Comparison of ENCODE assay signal across 1 cellular context in the genomic region with DNA sequence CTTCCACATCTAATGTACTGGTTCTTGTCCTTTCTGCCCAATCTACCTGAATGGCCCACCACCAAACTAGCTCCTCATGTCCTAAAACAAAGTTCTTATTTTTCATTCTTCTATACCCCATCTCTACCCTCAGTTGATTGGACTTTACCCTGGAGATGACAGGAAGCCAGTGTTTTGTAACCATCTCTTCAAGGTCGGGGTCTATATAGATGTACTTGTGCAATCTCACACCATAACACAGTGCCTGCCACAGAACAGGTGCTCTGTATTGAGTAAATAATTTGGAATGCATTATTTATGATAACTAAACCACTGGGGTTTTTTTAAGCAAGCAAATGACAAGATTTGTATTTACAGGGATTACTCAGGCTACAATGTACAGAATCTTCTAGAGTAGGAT.
A peak's percentile ranks its signal among the peaks of the same experiment; 100 is the strongest.
TF ChIP-seq lines count a peak whose summit lies in the region.

No MANE protein-coding gene starts in this region.

TF ChIP-seq in HepG2, 621 proteins besides CTCF, POLR2A, EP300 and RAD21 (continued from another document and continues in another):
- TF ChIP-seq HMG20A (CRISPR knock-in tag; IDR thresholded peaks at IDR 0.05; ENCODE audit: borderline replicate concordance) (peak; percentile 94), SRSF1 (optimal IDR thresholded peaks at IDR 0.05; ENCODE audit: low read depth, low read length) (no peak), EHMT2 (IDR thresholded peaks at IDR 0.05; ENCODE audit: borderline replicate concordance, low read depth, low read length) (no peak), HNRNPL (IDR thresholded peaks at IDR 0.05; ENCODE audit: low read depth, low read length) (no peak), FOXA3 (CRISPR knock-in tag; IDR thresholded peaks at IDR 0.05) (peak; percentile 66; the same call in 1 of the 2 replicates), ZNF225 (CRISPR knock-in tag; IDR thresholded peaks at IDR 0.05) (no peak), GABPB1 (CRISPR knock-in tag; IDR thresholded peaks at IDR 0.05) (0 out of 2 replicates have a peak, but pooled peaks have one; percentile 27), MAFG (CRISPR knock-in tag; IDR thresholded peaks at IDR 0.05) (no peak), NFATC3 (CRISPR knock-in tag; IDR thresholded peaks at IDR 0.05) (no peak), SP1 (IDR thresholded peaks at IDR 0.05) (no peak), SP1 (CRISPR knock-in tag; IDR thresholded peaks at IDR 0.05) (no peak), IRF2 (CRISPR knock-in tag; IDR thresholded peaks at IDR 0.05) (0 out of 2 replicates have a peak, but pooled peaks have one; percentile 34), HOXD1 (CRISPR knock-in tag; IDR thresholded peaks at IDR 0.05) (no peak), ZNF563 (CRISPR knock-in tag; IDR thresholded peaks at IDR 0.05) (no peak), MAFK (conservative IDR thresholded peaks at IDR 0.05 in 1 of 2, IDR thresholded peaks at IDR 0.05 in 1 of 2; ENCODE audit: low read length in 2 of 2) (no peak), ISL2 (CRISPR knock-in tag; IDR thresholded peaks at IDR 0.05) (peak; percentile 42; the same call in 1 of the 2 replicates), ZNF264 (CRISPR knock-in tag; IDR thresholded peaks at IDR 0.05) (no peak), KLF12 (CRISPR knock-in tag; IDR thresholded peaks at IDR 0.05; ENCODE audit: borderline replicate concordance) (no peak), KDM6A (CRISPR knock-in tag; IDR thresholded peaks at IDR 0.05; ENCODE audit: low read depth) (peak; percentile 46; the same call in 1 of the 2 replicates), KLF16 (CRISPR knock-in tag; IDR thresholded peaks at IDR 0.05) (peak in 1 of 2 experiments; percentile 63; a peak in 1 of 4 replicates), KDM4B (CRISPR knock-in tag; IDR thresholded peaks at IDR 0.05) (no peak), ZNF720 (CRISPR knock-in tag; IDR thresholded peaks at IDR 0.05) (no peak), ZNF652 (CRISPR knock-in tag; IDR thresholded peaks at IDR 0.05; ENCODE audit: borderline replicate concordance, low read depth) (no peak), SKI (IDR thresholded peaks at IDR 0.05; ENCODE audit: partially characterized antibody) (no peak), HOXA7 (CRISPR knock-in tag; IDR thresholded peaks at IDR 0.05) (no peak), TRIM24 (CRISPR knock-in tag; IDR thresholded peaks at IDR 0.05) (0 out of 2 replicates have a peak, but pooled peaks have one; percentile 43), CEBPB (IDR thresholded peaks at IDR 0.05; ENCODE audit: borderline replicate concordance, low read depth, low read length) (peak; percentile 94), BRD4 (CRISPR knock-in tag; IDR thresholded peaks at IDR 0.05) (no peak), REL (CRISPR knock-in tag; conservative IDR thresholded peaks at IDR 0.05) (no peak), ZNF230 (CRISPR knock-in tag; IDR thresholded peaks at IDR 0.05) (no peak), ZNF121 (CRISPR knock-in tag; IDR thresholded peaks at IDR 0.05) (no peak), TARDBP (CRISPR knock-in tag; IDR thresholded peaks at IDR 0.05) (0 out of 2 replicates have a peak, but pooled peaks have one; percentile 30), ZNF543 (CRISPR knock-in tag; IDR thresholded peaks at IDR 0.05) (no peak), SALL1 (CRISPR knock-in tag; IDR thresholded peaks at IDR 0.05) (peak; percentile 78; the same call in 1 of the 2 replicates), NCOA1 (CRISPR knock-in tag; IDR thresholded peaks at IDR 0.05) (no peak), NFKBIZ (CRISPR knock-in tag; IDR thresholded peaks at IDR 0.05) (0 out of 2 replicates have a peak, but pooled peaks have one; percentile 41), NCOA2 (CRISPR knock-in tag; IDR thresholded peaks at IDR 0.05) (peak; percentile 88), SRSF9 (IDR thresholded peaks at IDR 0.05; ENCODE audit: borderline replicate concordance, insufficient read depth, low read depth, low read length, poor library complexity, severe bottlenecking) (no peak), TAF1 (CRISPR knock-in tag; IDR thresholded peaks at IDR 0.05) (no peak), CEBPG (CRISPR knock-in tag; IDR thresholded peaks at IDR 0.05) (peak; percentile 87), RXRB (CRISPR knock-in tag; IDR thresholded peaks at IDR 0.05; ENCODE audit: borderline replicate concordance) (no peak), SMAD1 (CRISPR knock-in tag; IDR thresholded peaks at IDR 0.05; ENCODE audit: borderline replicate concordance, low read depth) (no peak), SOX5 (CRISPR knock-in tag; IDR thresholded peaks at IDR 0.05; ENCODE audit: borderline replicate concordance) (peak; percentile 78; the same call in 1 of the 2 replicates)
- TF ChIP-seq, protein P1, sequence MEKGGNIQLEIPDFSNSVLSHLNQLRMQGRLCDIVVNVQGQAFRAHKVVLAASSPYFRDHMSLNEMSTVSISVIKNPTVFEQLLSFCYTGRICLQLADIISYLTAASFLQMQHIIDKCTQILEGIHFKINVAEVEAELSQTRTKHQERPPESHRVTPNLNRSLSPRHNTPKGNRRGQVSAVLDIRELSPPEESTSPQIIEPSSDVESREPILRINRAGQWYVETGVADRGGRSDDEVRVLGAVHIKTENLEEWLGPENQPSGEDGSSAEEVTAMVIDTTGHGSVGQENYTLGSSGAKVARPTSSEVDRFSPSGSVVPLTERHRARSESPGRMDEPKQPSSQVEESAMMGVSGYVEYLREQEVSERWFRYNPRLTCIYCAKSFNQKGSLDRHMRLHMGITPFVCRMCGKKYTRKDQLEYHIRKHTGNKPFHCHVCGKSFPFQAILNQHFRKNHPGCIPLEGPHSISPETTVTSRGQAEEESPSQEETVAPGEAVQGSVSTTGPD (CRISPR knock-in tag; IDR thresholded peaks at IDR 0.05) = no peak
- TF ChIP-seq, protein P2, sequence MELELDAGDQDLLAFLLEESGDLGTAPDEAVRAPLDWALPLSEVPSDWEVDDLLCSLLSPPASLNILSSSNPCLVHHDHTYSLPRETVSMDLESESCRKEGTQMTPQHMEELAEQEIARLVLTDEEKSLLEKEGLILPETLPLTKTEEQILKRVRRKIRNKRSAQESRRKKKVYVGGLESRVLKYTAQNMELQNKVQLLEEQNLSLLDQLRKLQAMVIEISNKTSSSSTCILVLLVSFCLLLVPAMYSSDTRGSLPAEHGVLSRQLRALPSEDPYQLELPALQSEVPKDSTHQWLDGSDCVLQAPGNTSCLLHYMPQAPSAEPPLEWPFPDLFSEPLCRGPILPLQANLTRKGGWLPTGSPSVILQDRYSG (CRISPR knock-in tag; IDR thresholded peaks at IDR 0.05) = no peak
- TF ChIP-seq, protein P3, sequence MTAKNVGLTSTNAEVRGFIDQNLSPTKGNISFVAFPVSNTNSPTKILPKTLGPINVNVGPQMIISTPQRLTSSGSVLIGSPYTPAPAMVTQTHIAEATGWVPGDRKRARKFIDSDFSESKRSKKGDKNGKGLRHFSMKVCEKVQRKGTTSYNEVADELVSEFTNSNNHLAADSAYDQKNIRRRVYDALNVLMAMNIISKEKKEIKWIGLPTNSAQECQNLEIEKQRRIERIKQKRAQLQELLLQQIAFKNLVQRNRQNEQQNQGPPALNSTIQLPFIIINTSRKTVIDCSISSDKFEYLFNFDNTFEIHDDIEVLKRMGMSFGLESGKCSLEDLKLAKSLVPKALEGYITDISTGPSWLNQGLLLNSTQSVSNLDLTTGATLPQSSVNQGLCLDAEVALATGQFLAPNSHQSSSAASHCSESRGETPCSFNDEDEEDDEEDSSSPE (CRISPR knock-in tag; IDR thresholded peaks at IDR 0.05) = no peak
- TF ChIP-seq, protein P4, sequence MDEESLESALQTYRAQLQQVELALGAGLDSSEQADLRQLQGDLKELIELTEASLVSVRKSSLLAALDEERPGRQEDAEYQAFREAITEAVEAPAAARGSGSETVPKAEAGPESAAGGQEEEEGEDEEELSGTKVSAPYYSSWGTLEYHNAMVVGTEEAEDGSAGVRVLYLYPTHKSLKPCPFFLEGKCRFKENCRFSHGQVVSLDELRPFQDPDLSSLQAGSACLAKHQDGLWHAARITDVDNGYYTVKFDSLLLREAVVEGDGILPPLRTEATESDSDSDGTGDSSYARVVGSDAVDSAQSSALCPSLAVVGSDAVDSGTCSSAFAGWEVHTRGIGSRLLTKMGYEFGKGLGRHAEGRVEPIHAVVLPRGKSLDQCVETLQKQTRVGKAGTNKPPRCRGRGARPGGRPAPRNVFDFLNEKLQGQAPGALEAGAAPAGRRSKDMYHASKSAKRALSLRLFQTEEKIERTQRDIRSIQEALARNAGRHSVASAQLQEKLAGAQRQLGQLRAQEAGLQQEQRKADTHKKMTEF (CRISPR knock-in tag; IDR thresholded peaks at IDR 0.05) = peak; percentile 70; the same call in 1 of the 2 replicates
- TF ChIP-seq, protein P5, sequence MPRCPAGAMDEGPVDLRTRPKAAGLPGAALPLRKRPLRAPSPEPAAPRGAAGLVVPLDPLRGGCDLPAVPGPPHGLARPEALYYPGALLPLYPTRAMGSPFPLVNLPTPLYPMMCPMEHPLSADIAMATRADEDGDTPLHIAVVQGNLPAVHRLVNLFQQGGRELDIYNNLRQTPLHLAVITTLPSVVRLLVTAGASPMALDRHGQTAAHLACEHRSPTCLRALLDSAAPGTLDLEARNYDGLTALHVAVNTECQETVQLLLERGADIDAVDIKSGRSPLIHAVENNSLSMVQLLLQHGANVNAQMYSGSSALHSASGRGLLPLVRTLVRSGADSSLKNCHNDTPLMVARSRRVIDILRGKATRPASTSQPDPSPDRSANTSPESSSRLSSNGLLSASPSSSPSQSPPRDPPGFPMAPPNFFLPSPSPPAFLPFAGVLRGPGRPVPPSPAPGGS (CRISPR knock-in tag; IDR thresholded peaks at IDR 0.05) = no peak
- TF ChIP-seq, protein P6, sequence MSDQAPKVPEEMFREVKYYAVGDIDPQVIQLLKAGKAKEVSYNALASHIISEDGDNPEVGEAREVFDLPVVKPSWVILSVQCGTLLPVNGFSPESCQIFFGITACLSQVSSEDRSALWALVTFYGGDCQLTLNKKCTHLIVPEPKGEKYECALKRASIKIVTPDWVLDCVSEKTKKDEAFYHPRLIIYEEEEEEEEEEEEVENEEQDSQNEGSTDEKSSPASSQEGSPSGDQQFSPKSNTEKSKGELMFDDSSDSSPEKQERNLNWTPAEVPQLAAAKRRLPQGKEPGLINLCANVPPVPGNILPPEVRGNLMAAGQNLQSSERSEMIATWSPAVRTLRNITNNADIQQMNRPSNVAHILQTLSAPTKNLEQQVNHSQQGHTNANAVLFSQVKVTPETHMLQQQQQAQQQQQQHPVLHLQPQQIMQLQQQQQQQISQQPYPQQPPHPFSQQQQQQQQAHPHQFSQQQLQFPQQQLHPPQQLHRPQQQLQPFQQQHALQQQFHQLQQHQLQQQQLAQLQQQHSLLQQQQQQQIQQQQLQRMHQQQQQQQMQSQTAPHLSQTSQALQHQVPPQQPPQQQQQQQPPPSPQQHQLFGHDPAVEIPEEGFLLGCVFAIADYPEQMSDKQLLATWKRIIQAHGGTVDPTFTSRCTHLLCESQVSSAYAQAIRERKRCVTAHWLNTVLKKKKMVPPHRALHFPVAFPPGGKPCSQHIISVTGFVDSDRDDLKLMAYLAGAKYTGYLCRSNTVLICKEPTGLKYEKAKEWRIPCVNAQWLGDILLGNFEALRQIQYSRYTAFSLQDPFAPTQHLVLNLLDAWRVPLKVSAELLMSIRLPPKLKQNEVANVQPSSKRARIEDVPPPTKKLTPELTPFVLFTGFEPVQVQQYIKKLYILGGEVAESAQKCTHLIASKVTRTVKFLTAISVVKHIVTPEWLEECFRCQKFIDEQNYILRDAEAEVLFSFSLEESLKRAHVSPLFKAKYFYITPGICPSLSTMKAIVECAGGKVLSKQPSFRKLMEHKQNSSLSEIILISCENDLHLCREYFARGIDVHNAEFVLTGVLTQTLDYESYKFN (CRISPR knock-in tag; conservative IDR thresholded peaks at IDR 0.05) = peak; percentile 85
- TF ChIP-seq, protein P7, sequence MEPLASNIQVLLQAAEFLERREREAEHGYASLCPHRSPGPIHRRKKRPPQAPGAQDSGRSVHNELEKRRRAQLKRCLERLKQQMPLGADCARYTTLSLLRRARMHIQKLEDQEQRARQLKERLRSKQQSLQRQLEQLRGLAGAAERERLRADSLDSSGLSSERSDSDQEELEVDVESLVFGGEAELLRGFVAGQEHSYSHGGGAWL (CRISPR knock-in tag; IDR thresholded peaks at IDR 0.05) = no peak
- TF ChIP-seq, protein P8, sequence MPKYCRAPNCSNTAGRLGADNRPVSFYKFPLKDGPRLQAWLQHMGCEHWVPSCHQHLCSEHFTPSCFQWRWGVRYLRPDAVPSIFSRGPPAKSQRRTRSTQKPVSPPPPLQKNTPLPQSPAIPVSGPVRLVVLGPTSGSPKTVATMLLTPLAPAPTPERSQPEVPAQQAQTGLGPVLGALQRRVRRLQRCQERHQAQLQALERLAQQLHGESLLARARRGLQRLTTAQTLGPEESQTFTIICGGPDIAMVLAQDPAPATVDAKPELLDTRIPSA (CRISPR knock-in tag; IDR thresholded peaks at IDR 0.05; ENCODE audit: borderline replicate concordance) = no peak
- TF ChIP-seq, protein P9, sequence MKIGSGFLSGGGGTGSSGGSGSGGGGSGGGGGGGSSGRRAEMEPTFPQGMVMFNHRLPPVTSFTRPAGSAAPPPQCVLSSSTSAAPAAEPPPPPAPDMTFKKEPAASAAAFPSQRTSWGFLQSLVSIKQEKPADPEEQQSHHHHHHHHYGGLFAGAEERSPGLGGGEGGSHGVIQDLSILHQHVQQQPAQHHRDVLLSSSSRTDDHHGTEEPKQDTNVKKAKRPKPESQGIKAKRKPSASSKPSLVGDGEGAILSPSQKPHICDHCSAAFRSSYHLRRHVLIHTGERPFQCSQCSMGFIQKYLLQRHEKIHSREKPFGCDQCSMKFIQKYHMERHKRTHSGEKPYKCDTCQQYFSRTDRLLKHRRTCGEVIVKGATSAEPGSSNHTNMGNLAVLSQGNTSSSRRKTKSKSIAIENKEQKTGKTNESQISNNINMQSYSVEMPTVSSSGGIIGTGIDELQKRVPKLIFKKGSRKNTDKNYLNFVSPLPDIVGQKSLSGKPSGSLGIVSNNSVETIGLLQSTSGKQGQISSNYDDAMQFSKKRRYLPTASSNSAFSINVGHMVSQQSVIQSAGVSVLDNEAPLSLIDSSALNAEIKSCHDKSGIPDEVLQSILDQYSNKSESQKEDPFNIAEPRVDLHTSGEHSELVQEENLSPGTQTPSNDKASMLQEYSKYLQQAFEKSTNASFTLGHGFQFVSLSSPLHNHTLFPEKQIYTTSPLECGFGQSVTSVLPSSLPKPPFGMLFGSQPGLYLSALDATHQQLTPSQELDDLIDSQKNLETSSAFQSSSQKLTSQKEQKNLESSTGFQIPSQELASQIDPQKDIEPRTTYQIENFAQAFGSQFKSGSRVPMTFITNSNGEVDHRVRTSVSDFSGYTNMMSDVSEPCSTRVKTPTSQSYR (CRISPR knock-in tag; IDR thresholded peaks at IDR 0.05; ENCODE audit: borderline replicate concordance) = no peak
- TF ChIP-seq, protein P10, sequence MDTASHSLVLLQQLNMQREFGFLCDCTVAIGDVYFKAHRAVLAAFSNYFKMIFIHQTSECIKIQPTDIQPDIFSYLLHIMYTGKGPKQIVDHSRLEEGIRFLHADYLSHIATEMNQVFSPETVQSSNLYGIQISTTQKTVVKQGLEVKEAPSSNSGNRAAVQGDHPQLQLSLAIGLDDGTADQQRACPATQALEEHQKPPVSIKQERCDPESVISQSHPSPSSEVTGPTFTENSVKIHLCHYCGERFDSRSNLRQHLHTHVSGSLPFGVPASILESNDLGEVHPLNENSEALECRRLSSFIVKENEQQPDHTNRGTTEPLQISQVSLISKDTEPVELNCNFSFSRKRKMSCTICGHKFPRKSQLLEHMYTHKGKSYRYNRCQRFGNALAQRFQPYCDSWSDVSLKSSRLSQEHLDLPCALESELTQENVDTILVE (CRISPR knock-in tag; IDR thresholded peaks at IDR 0.05) = peak; percentile 61; the same call in 1 of the 2 replicates
- TF ChIP-seq, protein P11, sequence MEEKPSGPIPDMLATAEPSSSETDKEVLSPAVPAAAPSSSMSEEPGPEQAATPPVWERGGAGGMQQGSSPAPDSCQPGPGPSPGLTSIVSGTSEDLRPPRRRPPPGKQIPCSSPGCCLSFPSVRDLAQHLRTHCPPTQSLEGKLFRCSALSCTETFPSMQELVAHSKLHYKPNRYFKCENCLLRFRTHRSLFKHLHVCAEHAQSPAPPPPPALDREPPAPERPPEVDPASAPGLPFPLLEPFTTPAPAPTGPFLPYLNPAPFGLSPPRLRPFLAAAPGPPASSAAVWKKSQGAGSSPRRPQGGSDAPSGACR (CRISPR knock-in tag; IDR thresholded peaks at IDR 0.05) = no peak
